8 cellular contexts compared by ENCODE assay signal in the genomic region with DNA sequence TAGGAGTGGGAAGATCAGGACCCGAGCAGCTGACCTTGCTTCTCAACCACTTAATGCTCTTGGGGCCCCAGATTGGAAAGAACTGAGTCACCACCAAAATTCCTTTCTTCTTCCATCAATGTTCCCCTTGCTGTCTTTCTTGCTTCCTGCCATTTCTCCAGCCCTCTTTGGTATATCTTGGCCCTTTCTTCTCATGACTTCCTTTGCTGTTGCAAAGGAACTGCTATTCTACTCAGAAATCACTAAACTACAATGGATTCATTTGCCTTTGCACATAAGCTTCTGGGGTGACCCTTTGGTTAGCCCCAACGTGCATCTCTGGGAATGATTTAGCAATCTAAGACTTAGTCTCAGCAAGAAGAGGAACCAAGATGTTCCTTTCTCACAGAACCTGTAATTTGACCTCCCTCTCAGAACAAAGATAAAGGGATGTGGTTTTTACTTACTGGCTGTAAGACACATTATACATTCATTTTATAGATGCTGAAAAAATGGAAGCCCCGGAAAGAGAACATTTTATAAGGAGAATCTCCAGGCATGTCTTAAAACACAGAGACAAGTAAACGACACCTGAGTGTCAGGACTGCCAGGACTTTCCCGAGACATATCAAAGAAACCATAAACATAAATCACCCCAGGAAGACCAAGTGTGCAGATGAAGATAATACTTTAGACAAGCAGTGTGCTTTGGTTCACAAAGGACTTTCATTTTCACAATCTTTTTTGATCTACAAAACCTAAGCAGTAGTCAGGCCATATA.
DNase-seq lines count a peak whose midpoint lies in the region; ATAC-seq and TF ChIP-seq lines count a peak whose summit lies in the region.

No MANE protein-coding gene starts in this region.

- TF ChIP-seq CTCF in uterus (IDR thresholded peaks at IDR 0.05), result no peak

- H3K27me3 ChIP-seq in uterus, result no peaks in the 10 kb centered on the region

- intact Hi-C loops in uterus (cut with DNase I; ENCODE audit: low total_unique reads), result no loop called here

- H3K27me3 Mint-ChIP-seq in activated naive CD4-positive, alpha-beta T cell treated with anti-CD3 and anti-CD28 coated beads, Interleukin-2, amount 50 U/mL, for 24 hours, result no peaks in the 10 kb centered on the region

- no peaks in the 10 kb centered on the region for H3K9me3 Mint-ChIP-seq in activated naive CD4-positive, alpha-beta T cell treated with anti-CD3 and anti-CD28 coated beads, Interleukin-2, amount 50 U/mL, for 24 hours
- peaks cover 0 to 9% of the 10 kb centered on the region in 2 donors for H3K9me3 Mint-ChIP-seq in activated naive CD4-positive, alpha-beta T cell treated with anti-CD3 and anti-CD28 coated beads, Interleukin-2, amount 50 U/mL, for 72 hours

- peak overlapping the region; percentile 56 for H3K4me3 Mint-ChIP-seq in activated naive CD4-positive, alpha-beta T cell treated with anti-CD3 and anti-CD28 coated beads, Interleukin-2, amount 50 U/mL, for 24 hours

- ATAC-seq in HG03354 (IDR thresholded peaks at IDR 0.05; ENCODE audit: poor library complexity, severe bottlenecking, unreplicated experiment), result peak; percentile 83
- peak; percentile 24 to 58 for ATAC-seq in activated naive CD4-positive, alpha-beta T cell treated with anti-CD3 and anti-CD28 coated beads, Interleukin-2, amount 50 U/mL, for 72 hours
- ATAC-seq in stimulated activated naive CD8-positive, alpha-beta T cell treated with anti-CD3 and anti-CD28 coated beads, Interleukin-15, Interleukin-2, amounts not matched to agents 100 U/mL and 50 U/mL, for 24 hours, result peak; percentile 38

- H3K4me1 Mint-ChIP-seq in activated naive CD4-positive, alpha-beta T cell treated with anti-CD3 and anti-CD28 coated beads, Interleukin-2, amount 50 U/mL, for 24 hours, result peaks cover 26% of the 10 kb centered on the region

- DNase-seq in activated naive CD4-positive, alpha-beta T cell treated with Interleukin-2 at 50 U/mL for 16 hours, result no peak
- no peak for DNase-seq in activated naive CD4-positive, alpha-beta T cell treated with anti-CD3 and anti-CD28 coated beads, Interleukin-2, amount 50 U/mL, for 72 hours (ENCODE audit: low spot score in 2 of 2)
- no peak for DNase-seq in stimulated activated naive CD8-positive, alpha-beta T cell treated with anti-CD3 and anti-CD28 coated beads, Interleukin-15, Interleukin-2, amounts not matched to agents 100 U/mL and 50 U/mL, for 24 hours
- DNase-seq in uterus (no peak), DMS79 (lab: John Stamatoyannopoulos, UW) (no peak), DMS 273 treated with DMSO at 0.1 percent for 48 hours (lab: John Stamatoyannopoulos, UW) (no peak)

- peak overlapping the region; percentile 63 for H3K27ac Mint-ChIP-seq in activated naive CD4-positive, alpha-beta T cell treated with anti-CD3 and anti-CD28 coated beads, Interleukin-2, amount 50 U/mL, for 24 hours
- peak overlapping the region; percentile 20 to 48 for H3K27ac Mint-ChIP-seq in activated naive CD4-positive, alpha-beta T cell treated with anti-CD3 and anti-CD28 coated beads, Interleukin-2, amount 50 U/mL, for 72 hours

- no peaks in the 10 kb centered on the region for H3K4me1 ChIP-seq in uterus

- no peak overlapping the region for H3K27ac ChIP-seq in uterus

- TF ChIP-seq POLR2A in uterus (IDR thresholded peaks at IDR 0.05), result no peak

- no peaks in the 10 kb centered on the region for H3K36me3 Mint-ChIP-seq in activated naive CD4-positive, alpha-beta T cell treated with anti-CD3 and anti-CD28 coated beads, Interleukin-2, amount 50 U/mL, for 24 hours
- peaks cover 0 to 7% of the 10 kb centered on the region in 2 donors for H3K36me3 Mint-ChIP-seq in activated naive CD4-positive, alpha-beta T cell treated with anti-CD3 and anti-CD28 coated beads, Interleukin-2, amount 50 U/mL, for 72 hours

- no peaks in the 10 kb centered on the region for H3K36me3 ChIP-seq in uterus

- no peak overlapping the region for H3K4me3 ChIP-seq in uterus

- H3K9me3 ChIP-seq in uterus, result no peaks in the 10 kb centered on the region
